In genomic region chr6:101961357-101961756, GRCh38 we compare ENCODE assay signal across 16 cellular contexts.
DNase-seq lines count a peak whose midpoint lies in the region; ATAC-seq and TF ChIP-seq lines count a peak whose summit lies in the region.
"Had no signal": no experiment of that assay in that cellular context is flagged by ENCODE, and none has a peak within 500 bp of the region (broad histone marks: within the 10 kb centered on the region; RNA-seq: fewer than 3 reads in every experiment).

No MANE protein-coding gene starts in this region.

- H3T11ph ChIP-seq in H9 (ENCODE audit: low read length), result no peak overlapping the region

- H3K27me3 ChIP-seq in H9 (ENCODE audit: insufficient read depth, low read length), result no peaks in the 10 kb centered on the region
- no peaks in the 10 kb centered on the region for H3K27me3 ChIP-seq in spleen (replicated peaks in 1 of 7)
- H3K27me3 ChIP-seq in stomach, result no peaks in the 10 kb centered on the region
- H3K27me3 ChIP-seq: BLaER1 had no signal

- no peak overlapping the region for H3K4me2 ChIP-seq in H9 (ENCODE audit: insufficient read depth, insufficient read length, low read length)
- H3K4me2 ChIP-seq: A549, BLaER1 had no signal

- intact Hi-C loops in spleen (cut with DNase I; ENCODE audit: low total_unique reads), result no loop called here
- intact Hi-C loops in stomach (cut with DNase I; ENCODE audit: low total_unique reads), result no loop called here

- H3K4me3 Mint-ChIP-seq in H9 (no peak overlapping the region), WTC11 (no peak overlapping the region)
- no peak overlapping the region for H3K4me3 Mint-ChIP-seq in natural killer cell treated with Interleukin-12 subunit alpha and Interleukin-12 subunit beta and Interleukin-15 and Interleukin-18, amount 100 ng/mL, for 72 hours
- H3K4me3 Mint-ChIP-seq: CD4-positive, CD25-positive, alpha-beta regulatory T cell had no signal

- no peak overlapping the region for H2BK15ac ChIP-seq in H9 (ENCODE audit: low read depth, low read length)

- H3K4me3 ChIP-seq in spleen (no peak overlapping the region), stomach (no peak overlapping the region)
- H3K4me3 ChIP-seq: A549, BLaER1, GM23248 had no signal

- H3K36me3 ChIP-seq in spleen (no peaks in the 10 kb centered on the region), stomach (no peaks in the 10 kb centered on the region)
- H3K36me3 ChIP-seq: BLaER1 had no signal

- CTCF ChIA-PET in WTC11 (lab: Charles Lee), result interaction anchor here (1.1 to 1.3 kb wide), 3 partner anchors 153 to 568 kb away, joined by 3 read pairs; partner anchors contain the start of gene GRIK2

- H3K36me3 Mint-ChIP-seq in H9 (ENCODE audit: insufficient read depth in 1 of 3, low read depth in 3 of 3) (peaks cover 0 to 2% (median 0%) of the 10 kb centered on the region in 3 experiments; a peak in 1 of 7 replicates), WTC11 (0 out of 2 replicates have a peak, but pooled peaks cover 8% of the 10 kb centered on the region)
- H3K36me3 Mint-ChIP-seq in natural killer cell treated with Interleukin-12 subunit alpha and Interleukin-12 subunit beta and Interleukin-15 and Interleukin-18, amount 100 ng/mL, for 72 hours, result no peaks in the 10 kb centered on the region
- H3K36me3 Mint-ChIP-seq: CD4-positive, CD25-positive, alpha-beta regulatory T cell had no signal

- H3K27ac Mint-ChIP-seq in H9 (no peak overlapping the region), WTC11 (no peak overlapping the region)
- no peak overlapping the region for H3K27ac Mint-ChIP-seq in natural killer cell treated with Interleukin-12 subunit alpha and Interleukin-12 subunit beta and Interleukin-15 and Interleukin-18, amount 100 ng/mL, for 72 hours
- H3K27ac Mint-ChIP-seq: CD4-positive, CD25-positive, alpha-beta regulatory T cell had no signal

- no peak overlapping the region for H3K4ac ChIP-seq in H9 (ENCODE audit: low read depth, low read length)

- no peaks in the 10 kb centered on the region for H3K79me1 ChIP-seq in H9 (ENCODE audit: insufficient read depth, low read depth, low read length, poor library complexity, severe bottlenecking)

- no peak overlapping the region for H3K23ac ChIP-seq in H9 (ENCODE audit: insufficient read length, low read depth, low read length)

- no peak overlapping the region for H2AK5ac ChIP-seq in H9 (ENCODE audit: insufficient read length, low read length)

- H3K27me3 Mint-ChIP-seq in H9 (ENCODE audit: low read depth) (no peaks in the 10 kb centered on the region), WTC11 (ENCODE audit: low read depth) (no peaks in the 10 kb centered on the region)
- H3K27me3 Mint-ChIP-seq in natural killer cell treated with Interleukin-12 subunit alpha and Interleukin-12 subunit beta and Interleukin-15 and Interleukin-18, amount 100 ng/mL, for 72 hours, result no peaks in the 10 kb centered on the region
- H3K27me3 Mint-ChIP-seq: CD4-positive, CD25-positive, alpha-beta regulatory T cell had no signal

- DNase-seq in H9 (no peak), WTC11 (ENCODE audit: low spot score) (peak; percentile 13), iPS-NIHi7 (ENCODE audit: extremely low spot score) (peak; percentile 12), spleen (peak; percentile 39), stomach (no peak), putamen (ENCODE audit: low spot score) (no peak)
- DNase-seq in natural killer cell treated with Interleukin-12 subunit alpha and Interleukin-12 subunit beta and Interleukin-15 and Interleukin-18, amount 100 ng/mL, for 72 hours (ENCODE audit: low spot score), result no peak
- no peak for DNase-seq in activated CD8-positive, alpha-beta memory T cell treated with anti-CD3 and anti-CD28 coated beads, Interleukin-2, amount 50 U/mL, for 48 hours
- DNase-seq: CD4-positive, CD25-positive, alpha-beta regulatory T cell; DMS53; GF-D8; GM23248; HCEC 1CT; KBM-7 had no signal

- no peak overlapping the region for H2BK12ac ChIP-seq in H9 (ENCODE audit: insufficient read length, low read depth, low read length)

- H2BK20ac ChIP-seq in H9 (ENCODE audit: low read depth, low read length, poor library complexity, severe bottlenecking), result no peak overlapping the region

- no peak overlapping the region for H4K91ac ChIP-seq in H9 (ENCODE audit: insufficient read length, low read depth, low read length)

- no peaks in the 10 kb centered on the region for H4K20me1 ChIP-seq in H9 (ENCODE audit: control insufficient read depth, insufficient read depth, insufficient read length)
- H4K20me1 ChIP-seq: BLaER1 had no signal

- H4K8ac ChIP-seq in H9 (replicated peaks; ENCODE audit: insufficient read length, low read depth, low read length), result no peak overlapping the region

- POLR2A ChIA-PET in WTC11 (lab: Charles Lee), result no interaction called here

- H3K9me3 ChIP-seq in H9 (ENCODE audit: control insufficient read depth, low read depth, low read length), result no peaks in the 10 kb centered on the region
- peaks cover 0 to 31% (median 18%) of the 10 kb centered on the region in 8 donors for H3K9me3 ChIP-seq in spleen
- H3K9me3 ChIP-seq in stomach, result peaks cover 0 to 21% (median 0%) of the 10 kb centered on the region in 4 donors
- H3K9me3 ChIP-seq: A549, BLaER1 had no signal

- H2AFZ ChIP-seq in H9 (ENCODE audit: low read length), result no peak overlapping the region
- H2AFZ ChIP-seq: GM23248 had no signal

- H3K9me3 Mint-ChIP-seq in H9, result peaks cover 2 to 3% of the 10 kb centered on the region in 2 experiments; a peak in 3 of 5 replicates
- peaks cover 6% of the 10 kb centered on the region; the same call in 1 of the 2 replicates for H3K9me3 Mint-ChIP-seq in WTC11
- H3K9me3 Mint-ChIP-seq in natural killer cell treated with Interleukin-12 subunit alpha and Interleukin-12 subunit beta and Interleukin-15 and Interleukin-18, amount 100 ng/mL, for 72 hours, result peaks cover 19% of the 10 kb centered on the region

- no CpG with 5 or more reads among the region's 8 CpGs for WGBS in H9 (ENCODE audit: extremely low coverage, insufficient read length, low lambda C conversion rate)
- WGBS in spleen, 5 donors, result 77 to 96% (median 86%) methylated on average over 6 to 8 of the region's 8 CpGs
- WGBS in stomach, 5 donors, result 83 to 86% (median 85%) methylated on average over 6 to 8 of the region's 8 CpGs

- H3K23me2 ChIP-seq in H9 (ENCODE audit: insufficient read length, low read depth, low read length, poor library complexity, severe bottlenecking), result no peaks in the 10 kb centered on the region

- H3K27ac ChIP-seq in H9 (ENCODE audit: insufficient read length, low read depth, low read length), result no peak overlapping the region
- H3K27ac ChIP-seq in spleen, result no peak overlapping the region
- H3K27ac ChIP-seq in stomach, result no peak overlapping the region
- H3K27ac ChIP-seq: A549, BLaER1, GM23248 had no signal

- no peak overlapping the region for H3K56ac ChIP-seq in H9 (ENCODE audit: insufficient read length, low read depth, low read length)

- H4K5ac ChIP-seq in H9 (ENCODE audit: insufficient read length, low read depth, low read length), result no peak overlapping the region

- H2BK5ac ChIP-seq in H9 (ENCODE audit: insufficient read length, low read length), result no peak overlapping the region

- H3K9ac ChIP-seq in H9 (ENCODE audit: extremely low read depth, insufficient read length, low read length), result no peak overlapping the region
- H3K9ac ChIP-seq: BLaER1, GM23248 had no signal

- no peak for TF ChIP-seq EP300 in stomach (IDR thresholded peaks at IDR 0.05)

- peak; percentile 32; the same call in 2 of the 3 replicates for TF ChIP-seq CTCF in H9 (conservative IDR thresholded peaks at IDR 0.05)
- TF ChIP-seq CTCF in WTC11 (IDR thresholded peaks at IDR 0.05), result no peak
- TF ChIP-seq CTCF in spleen (IDR thresholded peaks at IDR 0.05 in 8 of 11, conservative IDR thresholded peaks at IDR 0.05 in 3 of 11), result no peak
- TF ChIP-seq CTCF in stomach (IDR thresholded peaks at IDR 0.05), result no peak

- H3K4me1 ChIP-seq in H9 (ENCODE audit: insufficient read depth, low read length) (no peaks in the 10 kb centered on the region), spleen (no peaks in the 10 kb centered on the region), stomach (no peaks in the 10 kb centered on the region)
- H3K4me1 ChIP-seq: A549, BLaER1 had no signal

- H2BK120ac ChIP-seq in H9 (ENCODE audit: low read depth, low read length, poor library complexity, severe bottlenecking), result no peak overlapping the region

- no peak overlapping the region for H3K14ac ChIP-seq in H9 (ENCODE audit: insufficient read depth, low read length)

- TF ChIP-seq POLR2A in spleen (IDR thresholded peaks at IDR 0.05), result no peak
- TF ChIP-seq POLR2A in stomach (IDR thresholded peaks at IDR 0.05), result no peak

- peak; percentile 85 for ATAC-seq in WTC11
- no peak for ATAC-seq in natural killer cell treated with Interleukin-12 subunit alpha and Interleukin-12 subunit beta and Interleukin-15 and Interleukin-18, amount 100 ng/mL, for 72 hours
- ATAC-seq: A549 had no signal

- no peaks in the 10 kb centered on the region for H3K79me2 ChIP-seq in H9 (ENCODE audit: insufficient read depth, low read length)

- H3K4me1 Mint-ChIP-seq in H9 (peaks cover 0 to 5% of the 10 kb centered on the region in 2 experiments; a peak in 1 of 4 replicates), WTC11 (no peaks in the 10 kb centered on the region)
- no peaks in the 10 kb centered on the region for H3K4me1 Mint-ChIP-seq in natural killer cell treated with Interleukin-12 subunit alpha and Interleukin-12 subunit beta and Interleukin-15 and Interleukin-18, amount 100 ng/mL, for 72 hours (ENCODE audit: low read depth in 2 of 2)
- H3K4me1 Mint-ChIP-seq: CD4-positive, CD25-positive, alpha-beta regulatory T cell had no signal

- no peak overlapping the region for H3K18ac ChIP-seq in H9 (ENCODE audit: insufficient read length, low read depth, low read length)

TF ChIP-seq in WTC11, 78 proteins besides CTCF, POLR2A, EP300 and RAD21 (continues in another document):
- TF ChIP-seq TEAD1 (CRISPR knock-in tag; IDR thresholded peaks at IDR 0.05) (no peak), ZNF512 (CRISPR knock-in tag; IDR thresholded peaks at IDR 0.05; ENCODE audit: borderline replicate concordance) (no peak)

Comparison
In these comparisons a context has a peak if more than half of its experiments do, and no peak if none do; other contexts are left out.
1. DNase-seq: peak in WTC11 (single experiment), iPS-NIHi7 (single experiment) and spleen (single experiment); none in H9 (single experiment), stomach (single experiment), putamen (single experiment), natural killer cell treated with Interleukin-12 subunit alpha and Interleukin-12 subunit beta and Interleukin-15 and Interleukin-18, amount 100 ng/mL, for 72 hours (single experiment) and activated CD8-positive, alpha-beta memory T cell treated with anti-CD3 and anti-CD28 coated beads, Interleukin-2, amount 50 U/mL, for 48 hours (single experiment).